11 cellular contexts compared by ENCODE assay signal in genomic region chr5:45799388-45799787, GRCh38.
"Had no signal": no experiment of that assay in that cellular context is flagged by ENCODE, and none has a peak within 500 bp of the region (broad histone marks: within the 10 kb centered on the region; RNA-seq: fewer than 3 reads in every experiment).

No MANE protein-coding gene starts in this region.

- FAIRE-seq: H1, H54 had no signal

- ATAC-seq: GM23338, HCT116 had no signal

- H3K36me3 ChIP-seq: HAP-1 had no signal

- H2AFZ ChIP-seq: GM23248, GM23338 had no signal

- H3K4me1 ChIP-seq: HAP-1 had no signal

- H3K27ac ChIP-seq: GM23248 had no signal

- H3K4me3 ChIP-seq: GM23248, GM23338, HAP-1 had no signal

- H3K4me2 ChIP-seq: GM23338 had no signal

- DNase-seq: GM23248, GOT3, H7, H9, HCEC 1CT, HFFc6 had no signal

- H3K9me3 ChIP-seq: HAP-1 had no signal

- H3K9ac ChIP-seq: GM23248 had no signal
